In the genomic region with DNA sequence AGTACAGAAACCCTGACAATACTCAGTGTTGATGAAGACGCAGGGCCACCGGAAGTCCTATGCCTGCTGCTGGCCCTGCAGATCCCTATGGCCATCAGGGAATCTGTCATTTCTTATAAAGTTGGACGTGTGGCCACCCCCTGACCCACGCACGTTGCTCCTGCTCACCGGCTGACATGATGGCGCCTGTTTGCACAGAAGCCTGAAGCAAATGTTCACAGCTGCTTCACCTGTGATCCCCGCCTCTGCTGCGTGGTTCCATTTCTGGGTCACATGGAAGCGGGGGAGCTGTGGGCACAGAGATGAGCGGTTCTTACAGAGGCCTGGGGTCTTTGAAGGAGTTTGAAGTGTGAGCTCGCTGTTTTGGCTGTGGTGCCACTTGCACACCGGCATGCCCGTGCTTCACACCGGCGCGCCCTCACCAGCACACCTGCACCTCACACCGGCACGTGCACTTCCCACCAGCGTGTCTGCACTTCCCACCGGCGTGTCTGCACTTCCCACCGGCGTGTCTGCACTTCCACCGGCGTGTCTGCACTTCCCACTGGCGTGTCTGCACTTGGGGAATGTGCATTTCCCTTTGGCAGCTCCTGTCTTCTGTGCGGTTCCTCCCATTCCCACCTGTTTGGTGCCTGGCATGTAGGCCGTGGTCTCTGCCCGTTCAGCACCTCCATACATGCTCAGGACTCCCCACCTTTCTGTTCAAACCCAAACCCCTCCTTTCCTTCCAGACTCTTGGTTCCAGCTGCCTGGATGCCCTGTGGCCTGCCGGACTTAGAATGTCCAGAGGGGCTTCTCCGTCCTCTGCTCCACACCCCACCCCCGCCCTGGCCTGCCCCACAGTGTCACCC, we compare ENCODE assay signal across 15 cellular contexts.
A peak's percentile ranks its signal among the peaks of the same experiment; 100 is the strongest.
DNase-seq lines count a peak whose midpoint lies in the region; ATAC-seq and TF ChIP-seq lines count a peak whose summit lies in the region.
"Had no signal": no experiment of that assay in that cellular context is flagged by ENCODE, and none has a peak within 500 bp of the region (broad histone marks: within the 10 kb centered on the region; RNA-seq: fewer than 3 reads in every experiment).

No MANE protein-coding gene starts in this region.

- intact Hi-C loops in activated B cell treated with CpG ODN at 0.5 μM for 24 hours (cut with micrococcal nuclease), result no loop called here

- no peaks in the 10 kb centered on the region for H3K36me3 ChIP-seq in H7 (replicated peaks; ENCODE audit: control insufficient read depth, insufficient read depth, low read length)

- peaks cover 33% of the 10 kb centered on the region for H3K4me1 Mint-ChIP-seq in activated B cell treated with CpG ODN at 0.5 μM for 24 hours
- peaks cover 46% of the 10 kb centered on the region for H3K4me1 Mint-ChIP-seq in stimulated activated memory B cell treated with anti-CD40 and anti-IgM and Interleukin-4, amounts not matched to agents 10 μg/mL and 1 μg/mL and 100 μg/mL, for 72 hours

- DNase-seq in H7 (peak; percentile 21), activated B cell treated with CpG ODN at 0.5 μM for 24 hours (peak; percentile 8), left lobe of liver (ENCODE audit: low spot score) (peak; percentile 41), ecto neural progenitor cell (ENCODE audit: low spot score) (no peak), iPS-NIHi11 (ENCODE audit: low spot score) (no peak), UCSD-AML1 (lab: John Stamatoyannopoulos, UW; ENCODE audit: unreplicated experiment) (no peak)
- DNase-seq: Calu3, DMS53, NCI-H1436, NCI-H2029 treated with DMSO at 0.1 percent for 48 hours, NCI-H510A treated with DMSO at 0.1 percent for 48 hours, PC-9 had no signal

- no peak overlapping the region for H3K4me3 ChIP-seq in H7 (ENCODE audit: insufficient read depth, low read depth, low read length)
- H3K4me3 ChIP-seq: GM23248, PC-9 had no signal

- no peak overlapping the region for H3K27ac Mint-ChIP-seq in activated B cell treated with CpG ODN at 0.5 μM for 24 hours
- peak overlapping the region; percentile 28 for H3K27ac Mint-ChIP-seq in stimulated activated memory B cell treated with anti-CD40 and anti-IgM and Interleukin-4, amounts not matched to agents 10 μg/mL and 1 μg/mL and 100 μg/mL, for 72 hours
- H3K27ac Mint-ChIP-seq: CD4-positive, alpha-beta T cell had no signal

- peaks cover 13% of the 10 kb centered on the region for H3K36me3 Mint-ChIP-seq in activated B cell treated with CpG ODN at 0.5 μM for 24 hours (ENCODE audit: low read depth)
- H3K36me3 Mint-ChIP-seq in stimulated activated memory B cell treated with anti-CD40 and anti-IgM and Interleukin-4, amounts not matched to agents 10 μg/mL and 1 μg/mL and 100 μg/mL, for 72 hours, result peaks cover 19% of the 10 kb centered on the region

- no peaks in the 10 kb centered on the region for H3K27me3 ChIP-seq in H7 (ENCODE audit: control insufficient read depth, insufficient read depth, low read length)

- H3K27me3 Mint-ChIP-seq in activated B cell treated with CpG ODN at 0.5 μM for 24 hours, result no peaks in the 10 kb centered on the region
- no peaks in the 10 kb centered on the region for H3K27me3 Mint-ChIP-seq in stimulated activated memory B cell treated with anti-CD40 and anti-IgM and Interleukin-4, amounts not matched to agents 10 μg/mL and 1 μg/mL and 100 μg/mL, for 72 hours
- H3K27me3 Mint-ChIP-seq: CD4-positive, alpha-beta T cell had no signal

- CTCF ChIA-PET in activated B cell treated with CpG ODN at 0.5 μM for 24 hours (lab: Charles Lee), result no interaction called here

- H3K9me3 Mint-ChIP-seq in activated B cell treated with CpG ODN at 0.5 μM for 24 hours, result peaks cover 7% of the 10 kb centered on the region
- peaks cover 5% of the 10 kb centered on the region for H3K9me3 Mint-ChIP-seq in stimulated activated memory B cell treated with anti-CD40 and anti-IgM and Interleukin-4, amounts not matched to agents 10 μg/mL and 1 μg/mL and 100 μg/mL, for 72 hours

- POLR2A ChIA-PET in activated B cell treated with CpG ODN at 0.5 μM for 24 hours (lab: Charles Lee), result no interaction called here

- H3K4me3 Mint-ChIP-seq in activated B cell treated with CpG ODN at 0.5 μM for 24 hours, result no peak overlapping the region
- no peak overlapping the region for H3K4me3 Mint-ChIP-seq in stimulated activated memory B cell treated with anti-CD40 and anti-IgM and Interleukin-4, amounts not matched to agents 10 μg/mL and 1 μg/mL and 100 μg/mL, for 72 hours
- H3K4me3 Mint-ChIP-seq: CD4-positive, alpha-beta T cell had no signal

- TF ChIP-seq CTCF in activated B cell treated with CpG ODN at 0.5 μM for 24 hours (IDR thresholded peaks at IDR 0.05), result no peak

- ATAC-seq in activated B cell treated with CpG ODN at 0.5 μM for 24 hours (ENCODE audit: low read depth) (no peak), left lobe of liver (no peak)
- no peak for ATAC-seq in stimulated activated memory B cell treated with anti-CD40 and anti-IgM and Interleukin-4, amounts not matched to agents 10 μg/mL and 1 μg/mL and 100 μg/mL, for 72 hours

Comparison
In these comparisons a context has a peak if more than half of its experiments do, and no peak if none do; other contexts are left out.
1. DNase-seq: peak in H7 (single experiment), activated B cell treated with CpG ODN at 0.5 μM for 24 hours (single experiment) and left lobe of liver (single experiment); none in ecto neural progenitor cell (single experiment), iPS-NIHi11 (single experiment) and UCSD-AML1 (single experiment).